19 cellular contexts compared by ENCODE assay signal in genomic region chr4:151029537-151029936, GRCh38. TPM values are rescaled to one million over a fixed set of nuclear protein-coding genes. Genes with fewer than 3 reads are reported as not detected.
DNase-seq lines count a peak whose midpoint lies in the region; ATAC-seq lines count a peak whose summit lies in the region.
"Had no signal": no experiment of that assay in that cellular context is flagged by ENCODE, and none has a peak within 500 bp of the region (broad histone marks: within the 10 kb centered on the region; RNA-seq: fewer than 3 reads in every experiment).

No MANE protein-coding gene starts in this region.

- H3K27ac Mint-ChIP-seq in effector memory CD8-positive, alpha-beta T cell: no peak overlapping the region
- peak overlapping the region; percentile 81 to 92 for H3K27ac Mint-ChIP-seq in stimulated activated naive CD8-positive, alpha-beta T cell treated with anti-CD3 and anti-CD28 coated beads, Interleukin-15, amount 100 ng/mL, for 72 hours
- H3K27ac Mint-ChIP-seq: CD4-positive, alpha-beta T cell; mesothelial cell of epicardium; nephron progenitor cell; WTC11 had no signal

- H3K27me3 Mint-ChIP-seq in activated T-cell treated with anti-CD3 and anti-CD28 coated beads, Interleukin-2, amount 50 U/mL, for 4 hours (ENCODE audit: low read depth): no peaks in the 10 kb centered on the region
- peaks cover 28 to 34% of the 10 kb centered on the region in 2 donors for H3K27me3 Mint-ChIP-seq in effector memory CD8-positive, alpha-beta T cell
- H3K27me3 Mint-ChIP-seq in stimulated activated naive CD8-positive, alpha-beta T cell treated with anti-CD3 and anti-CD28 coated beads, Interleukin-15, amount 100 ng/mL, for 72 hours: no peaks in the 10 kb centered on the region
- H3K27me3 Mint-ChIP-seq: CD4-positive, alpha-beta T cell had no signal

- ATAC-seq in activated T-cell treated with anti-CD3 and anti-CD28 coated beads, Interleukin-2, amount 50 U/mL, for 4 hours: peak; percentile 53 to 59
- peak; percentile 29 for ATAC-seq in effector memory CD8-positive, alpha-beta T cell (replicated peaks)
- no peak for ATAC-seq in stimulated activated naive CD8-positive, alpha-beta T cell treated with anti-CD3 and anti-CD28 coated beads, Interleukin-15, amount 100 ng/mL, for 72 hours
- no peak for ATAC-seq in GM19395 (IDR thresholded peaks at IDR 0.05; ENCODE audit: unreplicated experiment)
- ATAC-seq: left cardiac atrium, PC-3, WTC11 had no signal

- peaks cover 25% of the 10 kb centered on the region for H3K4me1 Mint-ChIP-seq in activated T-cell treated with anti-CD3 and anti-CD28 coated beads, Interleukin-2, amount 50 U/mL, for 4 hours (ENCODE audit: low read depth)
- peaks cover 6 to 13% of the 10 kb centered on the region in 2 donors for H3K4me1 Mint-ChIP-seq in effector memory CD8-positive, alpha-beta T cell (ENCODE audit: low read depth in 2 of 2)
- peaks cover 36% of the 10 kb centered on the region for H3K4me1 Mint-ChIP-seq in stimulated activated naive CD8-positive, alpha-beta T cell treated with anti-CD3 and anti-CD28 coated beads, Interleukin-15, amount 100 ng/mL, for 72 hours
- H3K4me1 Mint-ChIP-seq: mesothelial cell of epicardium, nephron progenitor cell had no signal

- no peaks in the 10 kb centered on the region for H3K9me3 Mint-ChIP-seq in activated T-cell treated with anti-CD3 and anti-CD28 coated beads, Interleukin-2, amount 50 U/mL, for 4 hours
- no peaks in the 10 kb centered on the region for H3K9me3 Mint-ChIP-seq in effector memory CD8-positive, alpha-beta T cell
- no peaks in the 10 kb centered on the region for H3K9me3 Mint-ChIP-seq in stimulated activated naive CD8-positive, alpha-beta T cell treated with anti-CD3 and anti-CD28 coated beads, Interleukin-15, amount 100 ng/mL, for 72 hours
- H3K9me3 Mint-ChIP-seq: CD4-positive, alpha-beta T cell; mesothelial cell of epicardium; nephron progenitor cell; WTC11 had no signal

- peak; percentile 77 for DNase-seq in activated effector memory CD4-positive, alpha-beta T cell treated with anti-CD3 and anti-CD28 coated beads, Interleukin-2, amount 50 U/mL, for 16 hours
- DNase-seq in activated effector memory CD4-positive, alpha-beta T cell treated with Interleukin-2 at 50 U/mL for 16 hours: no peak
- DNase-seq in activated T-cell treated with anti-CD3 and anti-CD28 coated beads, Interleukin-2, amount 50 U/mL, for 4 hours: no peak
- no peak for DNase-seq in effector memory CD8-positive, alpha-beta T cell
- DNase-seq in stimulated activated naive CD8-positive, alpha-beta T cell treated with anti-CD3 and anti-CD28 coated beads, Interleukin-15, amount 100 ng/mL, for 72 hours: peak in 1 of 2 donors; percentile 29
- DNase-seq in 8988T: no peak
- DNase-seq: activated gamma-delta T cell; CD4-positive, alpha-beta T cell; DMS153; effector memory CD4-positive, alpha-beta T cell; GF-D8; left cardiac atrium; NCI-H1694; NCI-H82; nephron progenitor cell; PC-3 had no signal

- H3K4me3 Mint-ChIP-seq in activated T-cell treated with anti-CD3 and anti-CD28 coated beads, Interleukin-2, amount 50 U/mL, for 4 hours: peak overlapping the region; percentile 24
- no peak overlapping the region for H3K4me3 Mint-ChIP-seq in effector memory CD8-positive, alpha-beta T cell
- H3K4me3 Mint-ChIP-seq in stimulated activated naive CD8-positive, alpha-beta T cell treated with anti-CD3 and anti-CD28 coated beads, Interleukin-15, amount 100 ng/mL, for 72 hours: peak overlapping the region in 1 of 2 donors; percentile 48
- H3K4me3 Mint-ChIP-seq: CD4-positive, alpha-beta T cell; mesothelial cell of epicardium; nephron progenitor cell; WTC11 had no signal

- H3K36me3 Mint-ChIP-seq in activated T-cell treated with anti-CD3 and anti-CD28 coated beads, Interleukin-2, amount 50 U/mL, for 4 hours (ENCODE audit: insufficient read depth): no peaks in the 10 kb centered on the region
- no peaks in the 10 kb centered on the region for H3K36me3 Mint-ChIP-seq in effector memory CD8-positive, alpha-beta T cell (ENCODE audit: insufficient read depth)
- H3K36me3 Mint-ChIP-seq: mesothelial cell of epicardium, WTC11 had no signal

RNA-seq across cellular contexts. Expression of gene LRBA, which starts 14.5 kb away (rescaled TPM):
- 10 to 100 TPM; 52.0 to 68.5 (median 63.6) TPM for total RNA-seq in activated T-cell treated with anti-CD3 and anti-CD28 coated beads, Interleukin-2, amount 50 U/mL, for 4 hours

Comparison
In these comparisons a context has a peak if more than half of its experiments do, and no peak if none do; other contexts are left out.
1. ATAC-seq: peak in activated T-cell treated with anti-CD3 and anti-CD28 coated beads, Interleukin-2, amount 50 U/mL, for 4 hours (2 of 2) and effector memory CD8-positive, alpha-beta T cell (single experiment); none in stimulated activated naive CD8-positive, alpha-beta T cell treated with anti-CD3 and anti-CD28 coated beads, Interleukin-15, amount 100 ng/mL, for 72 hours (single experiment) and GM19395 (single experiment).
2. H3K27ac Mint-ChIP-seq: peak in stimulated activated naive CD8-positive, alpha-beta T cell treated with anti-CD3 and anti-CD28 coated beads, Interleukin-15, amount 100 ng/mL, for 72 hours (2 of 2); none in effector memory CD8-positive, alpha-beta T cell (0 of 2).